17 cellular contexts compared by ENCODE assay signal in the genomic region with DNA sequence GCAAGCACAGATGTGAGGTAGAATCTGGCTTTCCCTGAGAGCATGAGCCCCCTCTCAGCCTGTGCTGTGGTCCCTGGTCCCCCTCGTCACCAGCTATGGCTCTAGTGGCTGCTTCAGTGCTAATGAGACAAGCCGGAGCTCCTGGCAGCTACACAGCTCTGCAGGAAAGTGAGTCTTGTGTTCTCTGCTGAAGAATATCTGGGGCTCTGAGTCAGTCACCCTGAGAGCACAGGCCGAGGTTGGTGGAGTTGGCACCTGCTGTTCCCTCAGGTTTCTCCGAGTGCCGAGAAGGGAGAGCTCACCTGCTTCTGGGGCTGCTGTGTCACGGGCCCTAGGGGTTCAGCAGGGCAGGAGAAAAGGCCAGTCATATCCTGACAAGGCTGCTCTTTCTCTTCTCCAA. TPM values are rescaled to one million over a fixed set of nuclear protein-coding genes. Genes with fewer than 3 reads are reported as not detected.
A peak's percentile ranks its signal among the peaks of the same experiment; 100 is the strongest.
DNase-seq lines count a peak whose midpoint lies in the region; TF ChIP-seq lines count a peak whose summit lies in the region.
"Had no signal": no experiment of that assay in that cellular context is flagged by ENCODE, and none has a peak within 500 bp of the region (broad histone marks: within the 10 kb centered on the region; RNA-seq: fewer than 3 reads in every experiment).

No MANE protein-coding gene starts in this region.

- no peaks in the 10 kb centered on the region for H3K27me3 ChIP-seq in neuronal stem cell (ENCODE audit: control insufficient read depth in 3 of 3, insufficient read depth in 3 of 3, low read depth in 1 of 3, low read length in 3 of 3)
- H3K27me3 ChIP-seq: BLaER1 had no signal

- no peak overlapping the region for H3K23ac ChIP-seq in neuronal stem cell (ENCODE audit: low read depth, low read length, poor library complexity)

- H2AFZ ChIP-seq in neuronal stem cell (ENCODE audit: low read length) = no peak overlapping the region

- H3K9me3 ChIP-seq in neuronal stem cell (replicated peaks in 1 of 2; ENCODE audit: control insufficient read depth in 2 of 2, insufficient read depth in 1 of 2, low read depth in 1 of 2, low read length in 2 of 2) = no peaks in the 10 kb centered on the region
- H3K9me3 ChIP-seq: BLaER1, HAP-1 had no signal

- H3K27ac ChIP-seq in angular gyrus (ENCODE audit: low read depth, low read length) = peak overlapping the region; percentile 38
- H3K27ac ChIP-seq in neuronal stem cell (replicated peaks; ENCODE audit: low read length) = no peak overlapping the region
- H3K27ac ChIP-seq: BLaER1 had no signal

- peak overlapping the region; percentile 30 for H2BK12ac ChIP-seq in neuronal stem cell (ENCODE audit: low read length)

- peak overlapping the region in 4 of 7 donors; percentile 27 to 47 (median 34) for H3K27ac Mint-ChIP-seq in CD14-positive monocyte
- H3K27ac Mint-ChIP-seq in immature natural killer cell = no peak overlapping the region
- H3K27ac Mint-ChIP-seq: CD8-positive, alpha-beta T cell had no signal

- peaks cover 2% of the 10 kb centered on the region for H3K79me1 ChIP-seq in neuronal stem cell (ENCODE audit: low read depth, low read length)

- peak overlapping the region; percentile 19 for H3K18ac ChIP-seq in neuronal stem cell (ENCODE audit: low read length)

- TF ChIP-seq CTCF in CD14-positive monocyte (IDR thresholded peaks at IDR 0.05) = no peak

- H2BK5ac ChIP-seq in neuronal stem cell (ENCODE audit: low read length) = no peak overlapping the region

- H3K14ac ChIP-seq in neuronal stem cell (ENCODE audit: low read length) = no peak overlapping the region

- H3K4me1 ChIP-seq in neuronal stem cell (ENCODE audit: control insufficient read depth in 2 of 2, insufficient read depth in 1 of 2, low read depth in 1 of 2, low read length in 2 of 2) = no peaks in the 10 kb centered on the region
- H3K4me1 ChIP-seq: HAP-1 had no signal

- H3K4me2 ChIP-seq in neuronal stem cell (ENCODE audit: insufficient read depth, low read length, poor library complexity, severe bottlenecking) = no peak overlapping the region

- H3K36me3 ChIP-seq in neuronal stem cell (replicated peaks in 1 of 2; ENCODE audit: control insufficient read depth in 2 of 2, insufficient read depth in 2 of 2, low read length in 2 of 2) = peaks cover 15 to 58% of the 10 kb centered on the region in 2 donors
- H3K36me3 ChIP-seq: HAP-1 had no signal

- intact Hi-C loops in CD14-positive monocyte (cut with micrococcal nuclease) (no loop called here), head of caudate nucleus (cut with DNase I) (loop anchor here (10.0 kb wide), 1 partner anchor 233 kb away; a partner anchor contains a TSS)

- H2BK15ac ChIP-seq in neuronal stem cell (ENCODE audit: low read length) = no peak overlapping the region

- WGBS in neuronal stem cell (ENCODE audit: extremely low coverage in 2 of 2, insufficient read length in 2 of 2, insufficient replicate concordance in 1 of 2), 2 donors = no CpG with 5 or more reads among the region's 6 CpGs

- DNase-seq in CD14-positive monocyte (ENCODE audit: low spot score) (no peak), head of caudate nucleus (peak in 33 of 42 donors; percentile 23 to 82 (median 56)), neuronal stem cell (ENCODE audit: low spot score) (no peak), immature natural killer cell (no peak), NCI-H128 (lab: John Stamatoyannopoulos, UW; ENCODE audit: unreplicated experiment) (no peak), HuH-7 (ENCODE audit: low spot score) (no peak)
- no peak for DNase-seq in activated CD8-positive, alpha-beta memory T cell treated with anti-CD3 and anti-CD28 coated beads, Interleukin-2, amount 50 U/mL, for 48 hours
- DNase-seq: 8988T, Calu3, DMS79 treated with DMSO at 0.1 percent for 48 hours, GF-D8 had no signal

- H3K4me1 Mint-ChIP-seq in CD14-positive monocyte = peaks cover 17% of the 10 kb centered on the region
- peaks cover 12 to 13% of the 10 kb centered on the region in 2 donors for H3K4me1 Mint-ChIP-seq in immature natural killer cell

- H3K4me3 Mint-ChIP-seq in CD14-positive monocyte = no peak overlapping the region
- H3K4me3 Mint-ChIP-seq in immature natural killer cell = no peak overlapping the region
- H3K4me3 Mint-ChIP-seq: CD8-positive, alpha-beta T cell had no signal

- no peak overlapping the region for H3K4ac ChIP-seq in neuronal stem cell (ENCODE audit: low read length)

- H2AK5ac ChIP-seq in neuronal stem cell (ENCODE audit: low read depth, low read length) = no peak overlapping the region

- H4K8ac ChIP-seq in neuronal stem cell (ENCODE audit: low read depth, low read length) = peak overlapping the region; percentile 43

- no peaks in the 10 kb centered on the region for H3K27me3 Mint-ChIP-seq in CD14-positive monocyte (ENCODE audit: low read depth in 3 of 3)
- peaks cover under 1 to 6% (median 2%) of the 10 kb centered on the region in 3 donors for H3K27me3 Mint-ChIP-seq in immature natural killer cell (ENCODE audit: low read depth in 3 of 3)

- H2BK120ac ChIP-seq in neuronal stem cell (ENCODE audit: low read depth, low read length) = no peak overlapping the region

- H3K9me3 Mint-ChIP-seq in CD14-positive monocyte (peaks cover 0 to 2% (median 0%) of the 10 kb centered on the region in 7 donors), immature natural killer cell (no peaks in the 10 kb centered on the region)
- H3K9me3 Mint-ChIP-seq: CD8-positive, alpha-beta T cell had no signal

- no peak overlapping the region for H3K4me3 ChIP-seq in neuronal stem cell (ENCODE audit: low read length in 2 of 2)
- H3K4me3 ChIP-seq: BLaER1, HAP-1 had no signal

- H4K91ac ChIP-seq in neuronal stem cell (ENCODE audit: low read depth, low read length, poor library complexity) = no peak overlapping the region

- peaks cover 58 to 82% of the 10 kb centered on the region in 2 donors for H3K36me3 Mint-ChIP-seq in CD14-positive monocyte
- H3K36me3 Mint-ChIP-seq in immature natural killer cell = peaks cover 6 to 27% (median 19%) of the 10 kb centered on the region in 3 donors

- H3K9ac ChIP-seq in neuronal stem cell (ENCODE audit: low read depth, low read length, poor library complexity) = no peak overlapping the region
- H3K9ac ChIP-seq: BLaER1 had no signal

RNA-seq across cellular contexts. Expression of a gene that starts 37.2 kb away (rescaled TPM):
- not detected for polyA plus RNA-seq in CD14-positive monocyte
- polyA plus RNA-seq in neuronal stem cell (2013, experiment 1 of 2) = not detected
- not detected for polyA plus RNA-seq in neuronal stem cell (2013, experiment 2 of 2)
- not detected for polyA plus RNA-seq in immature natural killer cell
- polyA plus RNA-seq: AG04450, H1 had no signal

Comparison
In these comparisons a context has a peak if more than half of its experiments do, and no peak if none do; other contexts are left out.
1. DNase-seq: peak in head of caudate nucleus (33 of 42); none in CD14-positive monocyte (single experiment), neuronal stem cell (single experiment), activated CD8-positive, alpha-beta memory T cell treated with anti-CD3 and anti-CD28 coated beads, Interleukin-2, amount 50 U/mL, for 48 hours (single experiment), immature natural killer cell (0 of 3), NCI-H128 (single experiment) and HuH-7 (single experiment).
2. H3K27ac Mint-ChIP-seq: peak in CD14-positive monocyte (4 of 7); none in immature natural killer cell (0 of 6).